18 cellular contexts compared by ENCODE assay signal in the genomic region with DNA sequence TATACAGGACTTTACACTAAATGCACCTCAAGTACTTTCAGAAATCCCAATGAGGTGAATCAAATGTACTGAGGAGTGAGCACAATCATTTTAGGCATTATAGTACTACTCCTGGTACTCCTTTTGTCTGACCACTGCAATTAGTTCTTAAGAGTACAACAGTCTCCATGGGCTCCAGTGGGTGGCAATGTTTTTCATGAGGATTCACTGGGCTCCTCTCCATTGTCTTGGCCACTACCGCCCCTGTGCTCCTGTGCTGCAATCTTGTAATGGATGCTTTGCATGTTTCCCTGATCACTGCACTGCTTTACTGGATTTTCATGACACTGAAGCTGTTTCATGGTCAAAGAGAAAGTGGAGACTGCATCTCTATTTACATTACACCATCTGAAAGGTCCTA.
DNase-seq lines count a peak whose midpoint lies in the region; ATAC-seq, FAIRE-seq and TF ChIP-seq lines count a peak whose summit lies in the region.
"Had no signal": no experiment of that assay in that cellular context is flagged by ENCODE, and none has a peak within 500 bp of the region (broad histone marks: within the 10 kb centered on the region; RNA-seq: fewer than 3 reads in every experiment).

No MANE protein-coding gene starts in this region.

- H4K5ac ChIP-seq in H9 (ENCODE audit: insufficient read length, low read depth, low read length): no peak overlapping the region

- no peak overlapping the region for H2BK5ac ChIP-seq in H9 (ENCODE audit: insufficient read length, low read length)

- H3K9ac ChIP-seq in H9 (ENCODE audit: extremely low read depth, insufficient read length, low read length) (no peak overlapping the region), GM12878 (ENCODE audit: control insufficient read depth, insufficient read depth, low read length) (no peak overlapping the region)
- H3K9ac ChIP-seq: parathyroid adenoma had no signal

- no peak overlapping the region for H3K18ac ChIP-seq in H9 (ENCODE audit: insufficient read length, low read depth, low read length)

- H3K9me3 Mint-ChIP-seq in H9: no peaks in the 10 kb centered on the region
- H3K9me3 Mint-ChIP-seq: activated naive CD4-positive, alpha-beta T cell treated with anti-CD3 and anti-CD28 coated beads, Interleukin-2, amount 10 ng/mL, durations not matched to agents 7 days and 5 days; T-helper 1 cell treated with Interleukin-12 subunit alpha and Interleukin-12 subunit beta and Interleukin-4 antibody, amounts not matched to agents 30 μg/mL and 1 μg/mL, for 36 hours had no signal

- no peak overlapping the region for H2BK20ac ChIP-seq in H9 (ENCODE audit: low read depth, low read length, poor library complexity, severe bottlenecking)

- intact Hi-C loops in GM12878 (cut with micrococcal nuclease; ENCODE audit: unreplicated experiment) (no loop called here), head of caudate nucleus (cut with DNase I) (no loop called here), cardiac septum (cut with DNase I) (no loop called here)

- no peak overlapping the region for H3K23ac ChIP-seq in H9 (ENCODE audit: insufficient read length, low read depth, low read length)

- no peaks in the 10 kb centered on the region for H3K36me3 Mint-ChIP-seq in H9 (ENCODE audit: insufficient read depth in 1 of 3, low read depth in 3 of 3)
- H3K36me3 Mint-ChIP-seq: activated CD4-positive, alpha-beta memory T cell treated with anti-CD3 and anti-CD28 coated beads for 36 hours; activated naive CD4-positive, alpha-beta T cell treated with anti-CD3 and anti-CD28 coated beads, Interleukin-2, amount 10 ng/mL, durations not matched to agents 7 days and 5 days had no signal

- no peak overlapping the region for H3K56ac ChIP-seq in H9 (ENCODE audit: insufficient read length, low read depth, low read length)

- in situ Hi-C loops in GM12878 (cut with MboI): no loop called here

- FAIRE-seq in GM12878 (lab: Jason Lieb, UNC): no peak
- FAIRE-seq: colon had no signal

- DNase-seq in D341Med (ENCODE audit: low spot score) (peak; percentile 10), H9 (peak; percentile 56), GM12878 (ENCODE audit: low read depth, low spot score) (no peak), islet precursor cell (peak; percentile 72), NCI-H446 (lab: John Stamatoyannopoulos, UW) (no peak), head of caudate nucleus (no peak), cardiac septum (ENCODE audit: low spot score) (no peak)
- DNase-seq in stimulated activated CD4-positive, alpha-beta T cell treated with anti-CD3 and anti-CD28 coated beads, Interleukin-4, amount 100 ng/mL, for 24 hours: no peak
- DNase-seq: activated CD4-positive, alpha-beta memory T cell treated with anti-CD3 and anti-CD28 coated beads for 36 hours; activated naive CD4-positive, alpha-beta T cell treated with anti-CD3 and anti-CD28 coated beads, Interleukin-2, amount 10 ng/mL, durations not matched to agents 7 days and 5 days; left ventricle myocardium superior; NCI-H1694; NCI-H226; SHP77 had no signal

- TF ChIP-seq EP300 in GM12878 (IDR thresholded peaks at IDR 0.05; ENCODE audit: borderline replicate concordance in 1 of 2, control insufficient read depth in 1 of 2, low read depth in 2 of 2, low read length in 2 of 2): no peak

- SMC1A ChIA-PET in GM12878 (lab: Charles Lee; ENCODE audit: uncharacterized antibody, unreplicated experiment): interaction anchor here (0.9 kb wide), 1 partner anchor 31 kb away, joined by 3 read pairs; no protein-coding TSS in a partner anchor

- RAD21 ChIA-PET in GM12878 (lab: Charles Lee; ENCODE audit: unreplicated experiment): interaction anchor here (1.1 kb wide), 1 partner anchor 21 kb away, joined by 3 read pairs; no protein-coding TSS in a partner anchor

- no peaks in the 10 kb centered on the region for H3K27me3 Mint-ChIP-seq in H9 (ENCODE audit: low read depth)
- H3K27me3 Mint-ChIP-seq: activated CD4-positive, alpha-beta memory T cell treated with anti-CD3 and anti-CD28 coated beads for 36 hours; activated naive CD4-positive, alpha-beta T cell treated with anti-CD3 and anti-CD28 coated beads, Interleukin-2, amount 10 ng/mL, durations not matched to agents 7 days and 5 days had no signal

- no peaks in the 10 kb centered on the region; the same call in 1 of the 2 replicates for H3K27me3 ChIP-seq in H9 (ENCODE audit: insufficient read depth, low read length)
- H3K27me3 ChIP-seq in GM12878 (replicated peaks in 1 of 2; ENCODE audit: control insufficient read depth in 2 of 2, insufficient read depth in 2 of 2, low read length in 1 of 2): no peaks in the 10 kb centered on the region
- H3K27me3 ChIP-seq: gastroesophageal sphincter had no signal

- no peak overlapping the region for H3K27ac Mint-ChIP-seq in H9
- H3K27ac Mint-ChIP-seq: activated CD4-positive, alpha-beta memory T cell treated with anti-CD3 and anti-CD28 coated beads for 36 hours; activated naive CD4-positive, alpha-beta T cell treated with anti-CD3 and anti-CD28 coated beads, Interleukin-2, amount 10 ng/mL, durations not matched to agents 7 days and 5 days; T-helper 1 cell treated with Interleukin-12 subunit alpha and Interleukin-12 subunit beta and Interleukin-4 antibody, amounts not matched to agents 30 μg/mL and 1 μg/mL, for 36 hours had no signal

- BruUV-seq in GM12878 (replicated peaks; lab: Mats Ljungman, UMichigan): no TSS peak

- H2AFZ ChIP-seq in H9 (ENCODE audit: low read length): no peak overlapping the region
- no peak overlapping the region for H2AFZ ChIP-seq in GM12878 (ENCODE audit: control insufficient read depth, low read depth, low read length)
- H2AFZ ChIP-seq: parathyroid adenoma had no signal

- H3K4ac ChIP-seq in H9 (ENCODE audit: low read depth, low read length): no peak overlapping the region

- CTCF ChIA-PET in GM12878 (lab: Yijun Ruan, JAX): interaction anchor here (1.5 kb wide), 1 partner anchor 213 kb away, joined by 4 read pairs; no protein-coding TSS in a partner anchor

- no peak overlapping the region for H2BK12ac ChIP-seq in H9 (ENCODE audit: insufficient read length, low read depth, low read length)

- no peak overlapping the region for H2AK5ac ChIP-seq in H9 (ENCODE audit: insufficient read length, low read length)

- H3K4me3 Mint-ChIP-seq in H9: no peak overlapping the region
- H3K4me3 Mint-ChIP-seq: activated CD4-positive, alpha-beta memory T cell treated with anti-CD3 and anti-CD28 coated beads for 36 hours; activated naive CD4-positive, alpha-beta T cell treated with anti-CD3 and anti-CD28 coated beads, Interleukin-2, amount 10 ng/mL, durations not matched to agents 7 days and 5 days; T-helper 1 cell treated with Interleukin-12 subunit alpha and Interleukin-12 subunit beta and Interleukin-4 antibody, amounts not matched to agents 30 μg/mL and 1 μg/mL, for 36 hours had no signal

- no peaks in the 10 kb centered on the region for H3K9me3 ChIP-seq in H9 (ENCODE audit: control insufficient read depth, low read depth, low read length)
- no peaks in the 10 kb centered on the region for H3K9me3 ChIP-seq in GM12878 (replicated peaks; ENCODE audit: control insufficient read depth, insufficient read depth, low read length)
- H3K9me3 ChIP-seq: gastroesophageal sphincter had no signal

- H3K23me2 ChIP-seq in H9 (ENCODE audit: insufficient read length, low read depth, low read length, poor library complexity, severe bottlenecking): no peaks in the 10 kb centered on the region

- H3K14ac ChIP-seq in H9 (ENCODE audit: insufficient read depth, low read length): no peak overlapping the region

- ATAC-seq in GM12878: peak; percentile 48
- ATAC-seq: gastroesophageal sphincter, left ventricle myocardium superior had no signal

- peaks cover 4 to 6% of the 10 kb centered on the region in 2 experiments; a peak in 2 of 4 replicates for H3K4me1 Mint-ChIP-seq in H9
- H3K4me1 Mint-ChIP-seq: activated naive CD4-positive, alpha-beta T cell treated with anti-CD3 and anti-CD28 coated beads, Interleukin-2, amount 10 ng/mL, durations not matched to agents 7 days and 5 days had no signal

- H3T11ph ChIP-seq in H9 (ENCODE audit: low read length): no peak overlapping the region

- H3K27ac ChIP-seq in H9 (ENCODE audit: insufficient read length, low read depth, low read length): no peak overlapping the region
- no peak overlapping the region for H3K27ac ChIP-seq in GM12878 (ENCODE audit: control insufficient read depth, insufficient read depth)
- H3K27ac ChIP-seq: gastroesophageal sphincter, parathyroid adenoma had no signal

- WGBS in H9 (ENCODE audit: extremely low coverage, insufficient read length, low lambda C conversion rate): no CpG with 5 or more reads among the region's 1 CpG
- WGBS in GM12878 (ENCODE audit: insufficient coverage, insufficient replicate concordance, low lambda C conversion rate, missing lambda C conversion rate): 60% methylated on average over 1 of the region's 1 CpG

- H3K4me3 ChIP-seq in GM12878: no peak overlapping the region
- H3K4me3 ChIP-seq: gastroesophageal sphincter had no signal

- H3K79me2 ChIP-seq in H9 (ENCODE audit: insufficient read depth, low read length) (no peaks in the 10 kb centered on the region; the same call in 1 of the 2 replicates), GM12878 (ENCODE audit: control insufficient read depth, insufficient read depth, low read length) (no peaks in the 10 kb centered on the region)
- H3K79me2 ChIP-seq: parathyroid adenoma had no signal

- POLR2A ChIA-PET in GM12878 (lab: Charles Lee): no interaction called here

- H3K79me1 ChIP-seq in H9 (ENCODE audit: insufficient read depth, low read depth, low read length, poor library complexity, severe bottlenecking): no peaks in the 10 kb centered on the region

- H3K36me3 ChIP-seq in GM12878 (ENCODE audit: control insufficient read depth in 2 of 2, insufficient read depth in 2 of 2, low read length in 1 of 2): no peaks in the 10 kb centered on the region
- H3K36me3 ChIP-seq: gastroesophageal sphincter had no signal

- no peak overlapping the region for H2BK15ac ChIP-seq in H9 (ENCODE audit: low read depth, low read length)

- H2BK120ac ChIP-seq in H9 (ENCODE audit: low read depth, low read length, poor library complexity, severe bottlenecking): no peak overlapping the region

- H3K4me2 ChIP-seq in H9 (ENCODE audit: insufficient read depth, insufficient read length, low read length): no peak overlapping the region
- no peak overlapping the region for H3K4me2 ChIP-seq in GM12878 (ENCODE audit: control insufficient read depth, insufficient read depth)

- TF ChIP-seq RAD21 in GM12878 (IDR thresholded peaks at IDR 0.05; ENCODE audit: insufficient read depth, low read depth, low read length): no peak

- H4K20me1 ChIP-seq in H9 (ENCODE audit: control insufficient read depth, insufficient read depth, insufficient read length): no peaks in the 10 kb centered on the region
- no peaks in the 10 kb centered on the region for H4K20me1 ChIP-seq in GM12878 (ENCODE audit: control insufficient read depth, insufficient read depth)

- TF ChIP-seq POLR2A in GM12878 (IDR thresholded peaks at IDR 0.05; ENCODE audit: low read depth, low read length): no peak

- TF ChIP-seq CTCF in H9 (conservative IDR thresholded peaks at IDR 0.05): peak; percentile 33; the same call in 1 of the 3 replicates
- no peak for TF ChIP-seq CTCF in GM12878 (IDR thresholded peaks at IDR 0.05 in 2 of 3, conservative IDR thresholded peaks at IDR 0.05 in 1 of 3; ENCODE audit: control insufficient read depth in 2 of 3, extremely low read depth in 1 of 3, insufficient read depth in 1 of 3, low read depth in 3 of 3, low read length in 3 of 3)

- no peaks in the 10 kb centered on the region; the same call in none of the 2 replicates for H3K4me1 ChIP-seq in H9 (ENCODE audit: insufficient read depth, low read length)
- H3K4me1 ChIP-seq in GM12878 (ENCODE audit: control insufficient read depth, insufficient read depth, low read length): no peaks in the 10 kb centered on the region
- H3K4me1 ChIP-seq: gastroesophageal sphincter, parathyroid adenoma had no signal

- H4K91ac ChIP-seq in H9 (ENCODE audit: insufficient read length, low read depth, low read length): no peak overlapping the region

- no peak overlapping the region for H4K8ac ChIP-seq in H9 (replicated peaks; ENCODE audit: insufficient read length, low read depth, low read length)

Comparison
In these comparisons a context has a peak if more than half of its experiments do, and no peak if none do; other contexts are left out.
1. DNase-seq: peak in D341Med (single experiment), H9 (single experiment) and islet precursor cell (single experiment); none in GM12878 (single experiment), NCI-H446 (0 of 2), head of caudate nucleus (0 of 42), stimulated activated CD4-positive, alpha-beta T cell treated with anti-CD3 and anti-CD28 coated beads, Interleukin-4, amount 100 ng/mL, for 24 hours (single experiment) and cardiac septum (single experiment).